Comparison of ENCODE assay signal across 19 cellular contexts in genomic region chr5:91288117-91288516, GRCh38.
DNase-seq lines count a peak whose midpoint lies in the region; ATAC-seq, FAIRE-seq and TF ChIP-seq lines count a peak whose summit lies in the region.
"Had no signal": no experiment of that assay in that cellular context is flagged by ENCODE, and none has a peak within 500 bp of the region (broad histone marks: within the 10 kb centered on the region; RNA-seq: fewer than 3 reads in every experiment).

No MANE protein-coding gene starts in this region.

- no peaks in the 10 kb centered on the region for H3K9me3 ChIP-seq in small intestine (ENCODE audit: control insufficient read depth, low read depth)
- H3K9me3 ChIP-seq: BE2C, neutrophil, tibial nerve had no signal

- H3K36me3 ChIP-seq in small intestine (ENCODE audit: control insufficient read depth in 2 of 2, insufficient read depth in 2 of 2, low read length in 2 of 2), result no peaks in the 10 kb centered on the region
- H3K36me3 ChIP-seq: BE2C, tibial nerve had no signal

- H3K27ac ChIP-seq in small intestine (ENCODE audit: low read depth in 1 of 2, low read length in 1 of 2), result no peak overlapping the region
- H3K27ac ChIP-seq: neutrophil had no signal

- no peak for FAIRE-seq in small intestine (lab: Jason Lieb, UNC)

- intact Hi-C loops in Right ventricle myocardium superior (cut with DNase I) (no loop called here), sciatic nerve (cut with DNase I) (no loop called here), natural killer cell (cut with micrococcal nuclease) (loop anchor here (10.0 kb wide), 1 partner anchor 123 kb away; no protein-coding TSS in a partner anchor)

- DNase-seq in EH (ENCODE audit: low read depth) (peak; percentile 71), astrocyte of the spinal cord (ENCODE audit: low read depth, low spot score) (peak; percentile 79), Right ventricle myocardium superior (no peak), sciatic nerve (ENCODE audit: low spot score) (no peak), natural killer cell (no peak), GF-D8 (lab: John Stamatoyannopoulos, UW) (no peak), small intestine (no peak)
- DNase-seq in central memory CD4-positive, alpha-beta T cell, result no peak
- DNase-seq: activated CD4-positive, alpha-beta T cell treated with anti-CD3 and anti-CD28 coated beads, Interleukin-2, amount 50 U/mL, for 1 hour; NCI-H1417 treated with DMSO at 0.1 percent for 48 hours; NCI-H524 treated with DMSO at 0.1 percent for 48 hours; RPMI8226; stimulated activated CD4-positive, alpha-beta T cell treated with anti-CD3 and anti-CD28 coated beads, Interleukin-15, amount 100 ng/mL, for 24 hours had no signal

- no peak overlapping the region for H3K27ac Mint-ChIP-seq in natural killer cell
- H3K27ac Mint-ChIP-seq: activated T-helper 1 cell treated with anti-CD3 and anti-CD28 coated beads, Interleukin-12 subunit alpha, Interleukin-12 subunit beta, Interleukin-2, Interleukin-4 antibody, amounts not matched to agents 30 ng/mL and 10 ng/mL and 1 ng/mL, durations not matched to agents 14 hours and 24 hours and 36 hours had no signal

- peak; percentile 73 for ATAC-seq in Right ventricle myocardium superior (ENCODE audit: poor library complexity)
- peak; percentile 83 for ATAC-seq in sciatic nerve
- no peak for ATAC-seq in natural killer cell

- no peaks in the 10 kb centered on the region for H3K9me3 Mint-ChIP-seq in natural killer cell

- TF ChIP-seq CTCF in astrocyte of the spinal cord (IDR thresholded peaks at IDR 0.05; ENCODE audit: low read depth, low read length) (no peak), natural killer cell (IDR thresholded peaks at IDR 0.05) (no peak)

- H3K4me3 Mint-ChIP-seq in natural killer cell, result no peak overlapping the region
- H3K4me3 Mint-ChIP-seq: activated T-helper 1 cell treated with anti-CD3 and anti-CD28 coated beads, Interleukin-12 subunit alpha, Interleukin-12 subunit beta, Interleukin-2, Interleukin-4 antibody, amounts not matched to agents 30 ng/mL and 10 ng/mL and 1 ng/mL, durations not matched to agents 14 hours and 24 hours and 36 hours; brain had no signal

- no peak overlapping the region for H3K4me3 ChIP-seq in astrocyte of the spinal cord (ENCODE audit: low read depth, low read length)
- H3K4me3 ChIP-seq in small intestine (ENCODE audit: low read depth in 1 of 2, low read length in 2 of 2), result no peak overlapping the region
- H3K4me3 ChIP-seq: lung, tibial nerve had no signal

- H3K4me1 Mint-ChIP-seq in natural killer cell, result peaks cover 0 to 2% of the 10 kb centered on the region in 2 donors

- no peaks in the 10 kb centered on the region for H3K27me3 Mint-ChIP-seq in natural killer cell (ENCODE audit: low read depth in 2 of 2)
- H3K27me3 Mint-ChIP-seq: brain had no signal

- H3K36me3 Mint-ChIP-seq in natural killer cell, result no peaks in the 10 kb centered on the region

- no peaks in the 10 kb centered on the region for H3K27me3 ChIP-seq in small intestine (ENCODE audit: control insufficient read depth in 2 of 2, insufficient read depth in 2 of 2, low read length in 2 of 2)
- H3K27me3 ChIP-seq: BE2C, tibial nerve had no signal

- no peaks in the 10 kb centered on the region for H3K4me1 ChIP-seq in small intestine (ENCODE audit: control insufficient read depth in 2 of 2, insufficient read depth in 1 of 2, low read depth in 1 of 2, low read length in 1 of 2)

- in situ Hi-C loops in astrocyte of the spinal cord (cut with HindIII; ENCODE audit: low sequenced_read_pairs), result no loop called here

- WGBS in small intestine, 3 donors, result 37 to 68% (median 59%) methylated on average over 1 of the region's 1 CpG

Comparison
In these comparisons a context has a peak if more than half of its experiments do, and no peak if none do; other contexts are left out.
1. DNase-seq: peak in EH (single experiment) and astrocyte of the spinal cord (single experiment); none in Right ventricle myocardium superior (single experiment), sciatic nerve (single experiment), central memory CD4-positive, alpha-beta T cell (single experiment), natural killer cell (single experiment), GF-D8 (single experiment) and small intestine (single experiment).
2. ATAC-seq: peak in Right ventricle myocardium superior (single experiment) and sciatic nerve (single experiment); none in natural killer cell (0 of 3).